Comparison of ENCODE assay signal across 1 cellular context in genomic region chr3:73258057-73258456, GRCh38.
TF ChIP-seq lines count a peak whose summit lies in the region.

No MANE protein-coding gene starts in this region.

TF ChIP-seq in GM23338, 12 proteins besides CTCF, POLR2A, EP300 and RAD21 (continued from another document):
- no peak for TF ChIP-seq REST (IDR thresholded peaks at IDR 0.05; ENCODE audit: unreplicated experiment)
